10 cellular contexts compared by ENCODE assay signal in genomic region chr20:38680492-38681118, GRCh38. TPM values are rescaled to one million over a fixed set of nuclear protein-coding genes. Genes with fewer than 3 reads are reported as not detected.
DNase-seq lines count a peak whose midpoint lies in the region; ATAC-seq and TF ChIP-seq lines count a peak whose summit lies in the region.
"Had no signal": no experiment of that assay in that cellular context is flagged by ENCODE, and none has a peak within 500 bp of the region (broad histone marks: within the 10 kb centered on the region; RNA-seq: fewer than 3 reads in every experiment).

No MANE protein-coding gene starts in this region.

- H3K27ac Mint-ChIP-seq in activated naive CD8-positive, alpha-beta T cell treated with anti-CD3 and anti-CD28 coated beads for 36 hours, result no peak overlapping the region
- H3K27ac Mint-ChIP-seq: activated naive CD8-positive, alpha-beta T cell treated with anti-CD3 and anti-CD28 coated beads, Interleukin-2, amount 10 ng/mL, durations not matched to agents 7 days and 5 days had no signal

- H3K9ac ChIP-seq in DND-41 (ENCODE audit: low read depth, low read length), result no peak overlapping the region

- H3K27me3 ChIP-seq in DND-41 (ENCODE audit: insufficient read depth, low read length, poor library complexity), result no peaks in the 10 kb centered on the region

- H3K79me2 ChIP-seq in DND-41 (ENCODE audit: insufficient read depth, low read length), result no peaks in the 10 kb centered on the region

- peaks cover 47% of the 10 kb centered on the region for H3K27me3 Mint-ChIP-seq in activated naive CD8-positive, alpha-beta T cell treated with anti-CD3 and anti-CD28 coated beads for 36 hours

- H3K4me3 Mint-ChIP-seq in activated naive CD8-positive, alpha-beta T cell treated with anti-CD3 and anti-CD28 coated beads for 36 hours, result no peak overlapping the region
- H3K4me3 Mint-ChIP-seq: activated naive CD8-positive, alpha-beta T cell treated with anti-CD3 and anti-CD28 coated beads, Interleukin-2, amount 10 ng/mL, durations not matched to agents 7 days and 5 days had no signal

- no peak overlapping the region for H2AFZ ChIP-seq in DND-41 (ENCODE audit: low read depth, low read length)

- no peak overlapping the region for H3K4me3 ChIP-seq in DND-41 (ENCODE audit: low read depth in 1 of 2, low read length in 2 of 2)
- H3K4me3 ChIP-seq: lung had no signal

- ATAC-seq in DND-41 (ENCODE audit: insufficient read depth, low read depth) (peak; percentile 96), GM18511 (IDR thresholded peaks at IDR 0.05; ENCODE audit: unreplicated experiment) (no peak), HG03135 (IDR thresholded peaks at IDR 0.05; ENCODE audit: unreplicated experiment) (no peak)

- no peaks in the 10 kb centered on the region for H3K9me3 Mint-ChIP-seq in activated naive CD8-positive, alpha-beta T cell treated with anti-CD3 and anti-CD28 coated beads for 36 hours
- H3K9me3 Mint-ChIP-seq: activated naive CD8-positive, alpha-beta T cell treated with anti-CD3 and anti-CD28 coated beads, Interleukin-2, amount 10 ng/mL, durations not matched to agents 7 days and 5 days had no signal

- H3K4me1 Mint-ChIP-seq in activated naive CD8-positive, alpha-beta T cell treated with anti-CD3 and anti-CD28 coated beads for 36 hours, result no peaks in the 10 kb centered on the region
- H3K4me1 Mint-ChIP-seq: activated naive CD8-positive, alpha-beta T cell treated with anti-CD3 and anti-CD28 coated beads, Interleukin-2, amount 10 ng/mL, durations not matched to agents 7 days and 5 days had no signal

- peak; percentile 73 for DNase-seq in DND-41
- DNase-seq in LHCN-M2 (ENCODE audit: low read depth), result peak; percentile 33
- peak; percentile 19 for DNase-seq in activated naive CD8-positive, alpha-beta T cell treated with anti-CD3 and anti-CD28 coated beads for 36 hours
- peak; percentile 31 for DNase-seq in medulla oblongata (ENCODE audit: extremely low spot score)
- no peak for DNase-seq in middle frontal gyrus (ENCODE audit: extremely low spot score, low spot score)
- no peak for DNase-seq in putamen (ENCODE audit: low spot score)
- DNase-seq: activated naive CD8-positive, alpha-beta T cell treated with anti-CD3 and anti-CD28 coated beads, Interleukin-2, amount 10 ng/mL, durations not matched to agents 7 days and 5 days had no signal

- no peaks in the 10 kb centered on the region for H3K9me3 ChIP-seq in DND-41 (ENCODE audit: insufficient read depth, low read length, severe bottlenecking)

- no peaks in the 10 kb centered on the region for H3K4me1 ChIP-seq in DND-41 (ENCODE audit: insufficient read depth, low read length)

- H3K36me3 Mint-ChIP-seq in activated naive CD8-positive, alpha-beta T cell treated with anti-CD3 and anti-CD28 coated beads for 36 hours, result no peaks in the 10 kb centered on the region
- H3K36me3 Mint-ChIP-seq: activated naive CD8-positive, alpha-beta T cell treated with anti-CD3 and anti-CD28 coated beads, Interleukin-2, amount 10 ng/mL, durations not matched to agents 7 days and 5 days had no signal

- no peak for TF ChIP-seq CTCF in DND-41 (IDR thresholded peaks at IDR 0.05; ENCODE audit: borderline replicate concordance, extremely low read depth, low read length, poor library complexity, severe bottlenecking)

- no peak overlapping the region for H3K4me2 ChIP-seq in DND-41 (ENCODE audit: insufficient read depth, low read length)

- H3K36me3 ChIP-seq in DND-41 (ENCODE audit: insufficient read depth, low read length), result no peaks in the 10 kb centered on the region

- no peak overlapping the region for H3K27ac ChIP-seq in DND-41 (ENCODE audit: low read length)

- no peaks in the 10 kb centered on the region; the same call in 1 of the 2 replicates for H4K20me1 ChIP-seq in DND-41 (ENCODE audit: insufficient read depth, low read length)

RNA-seq across cellular contexts. Expression of gene SLC32A1, which starts 43.7 kb away (rescaled TPM):
- not detected in 2 replicates for total RNA-seq in LHCN-M2 (2014; rRNA removed)
- polyA plus RNA-seq in LHCN-M2 (2012), result not detected
- total RNA-seq in activated naive CD8-positive, alpha-beta T cell treated with anti-CD3 and anti-CD28 coated beads for 36 hours, result not detected
- total RNA-seq: activated naive CD8-positive, alpha-beta T cell treated with anti-CD3 and anti-CD28 coated beads, Interleukin-2, amount 10 ng/mL, durations not matched to agents 7 days and 5 days; lung had no signal
- polyA plus RNA-seq: lung had no signal

Comparison
In these comparisons a context has a peak if more than half of its experiments do, and no peak if none do; other contexts are left out.
1. DNase-seq: peak in DND-41 (single experiment), LHCN-M2 (single experiment), activated naive CD8-positive, alpha-beta T cell treated with anti-CD3 and anti-CD28 coated beads for 36 hours (single experiment) and medulla oblongata (single experiment); none in middle frontal gyrus (single experiment) and putamen (single experiment).